Comparison of ENCODE assay signal across 8 cellular contexts in the genomic region with DNA sequence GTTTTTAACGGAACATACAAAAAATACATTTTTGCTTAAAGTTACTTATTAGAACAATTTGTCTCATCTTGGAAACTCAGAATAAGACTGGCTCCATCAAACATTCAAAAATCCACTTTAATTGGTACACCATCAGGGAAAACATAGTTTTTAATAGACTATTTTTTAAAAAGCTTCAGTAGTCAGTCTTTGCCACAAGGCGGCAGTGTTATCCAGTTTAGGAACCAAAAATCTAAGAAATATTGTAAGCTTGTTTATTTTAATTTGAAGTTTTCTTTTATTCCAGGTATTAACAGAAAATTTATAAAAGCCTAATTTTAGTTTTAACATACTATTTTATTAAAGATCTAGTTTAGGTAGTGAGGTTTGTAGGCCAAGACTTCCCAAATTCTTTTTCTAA.
DNase-seq lines count a peak whose midpoint lies in the region; ATAC-seq, FAIRE-seq and TF ChIP-seq lines count a peak whose summit lies in the region.

No MANE protein-coding gene starts in this region.

- FAIRE-seq in GM19239 (lab: Jason Lieb, UNC), result peak; percentile 60

- TF ChIP-seq CTCF in WI38 (IDR thresholded peaks at IDR 0.05; ENCODE audit: low read depth, low read length), result peak; percentile 67; the same call in 1 of the 2 replicates

- ATAC-seq in GM18868 (IDR thresholded peaks at IDR 0.05; ENCODE audit: unreplicated experiment) (no peak), GM18517 (IDR thresholded peaks at IDR 0.05; ENCODE audit: unreplicated experiment) (no peak)

- peak; percentile 8 for DNase-seq in AG20443 (ENCODE audit: low spot score)
- DNase-seq in GM19239 (ENCODE audit: insufficient read length, low spot score), result no peak
- DNase-seq in kidney tubule cell (ENCODE audit: low spot score), result peak; percentile 14
- DNase-seq in Ammon's horn (ENCODE audit: low spot score), result no peak
- DNase-seq in H4 (ENCODE audit: low spot score), result no peak

- no peak overlapping the region for H3K4me3 ChIP-seq in WI38 (ENCODE audit: low read depth, low read length)

Comparison
In these comparisons a context has a peak if more than half of its experiments do, and no peak if none do; other contexts are left out.
1. DNase-seq: peak in AG20443 (single experiment) and kidney tubule cell (single experiment); none in GM19239 (single experiment), Ammon's horn (single experiment) and H4 (single experiment).